ENCODE assay signal across 8 cellular contexts in genomic region chr22:35258144-35258988, GRCh38.
DNase-seq lines count a peak whose midpoint lies in the region; ATAC-seq and TF ChIP-seq lines count a peak whose summit lies in the region.

No MANE protein-coding gene starts in this region.

- H3K27me3 ChIP-seq in MM.1S (replicated peaks; ENCODE audit: insufficient read depth, low read length): no peaks in the 10 kb centered on the region

- H3K9me2 ChIP-seq in MM.1S (replicated peaks; ENCODE audit: insufficient read depth, low read length): no peaks in the 10 kb centered on the region

- peak overlapping the region; percentile 74 for H2AFZ ChIP-seq in MM.1S (ENCODE audit: low read length)

- peak overlapping the region; percentile 98 for H3K9ac ChIP-seq in MM.1S (ENCODE audit: low read length)

- H3K79me2 ChIP-seq in MM.1S (ENCODE audit: low read length): peaks cover 29% of the 10 kb centered on the region

- 0 out of 2 replicates have a peak, but pooled peaks cover 4% of the 10 kb centered on the region for H3F3A ChIP-seq in MM.1S (ENCODE audit: insufficient read depth, low read length)

- H3K4me3 ChIP-seq in MM.1S (ENCODE audit: low read length) (peak overlapping the region; percentile 93), astrocyte of the spinal cord (ENCODE audit: low read depth, low read length) (peak overlapping the region; percentile 75)

- DNase-seq in NCI-H1105 treated with DMSO at 0.1 percent for 48 hours (lab: John Stamatoyannopoulos, UW) (peak; percentile 14), NCI-H1105 (lab: John Stamatoyannopoulos, UW) (no peak), MM.1S (peak; percentile 18), astrocyte of the spinal cord (ENCODE audit: low read depth, low spot score) (peak; percentile 15), iris pigment epithelial cell (ENCODE audit: low read depth) (peak; percentile 26), SHP77 treated with DMSO at 0.1 percent for 48 hours (lab: John Stamatoyannopoulos, UW) (no peak), AG08395 (ENCODE audit: low spot score) (no peak)
- DNase-seq in stimulated activated effector memory CD8-positive, alpha-beta T cell treated with anti-CD3 and anti-CD28 coated beads, Interleukin-12 subunit alpha, Interleukin-12 subunit beta, amount 100 ng/mL, for 72 hours (ENCODE audit: low spot score in 2 of 2): no peak

- peaks cover 42% of the 10 kb centered on the region for H3K36me3 Mint-ChIP-seq in stimulated activated effector memory CD8-positive, alpha-beta T cell treated with anti-CD3 and anti-CD28 coated beads, Interleukin-12 subunit alpha, Interleukin-12 subunit beta, amount 100 ng/mL, for 72 hours

- ATAC-seq in stimulated activated effector memory CD8-positive, alpha-beta T cell treated with anti-CD3 and anti-CD28 coated beads, Interleukin-12 subunit alpha, Interleukin-12 subunit beta, amount 100 ng/mL, for 72 hours: no peak

- peaks cover 27% of the 10 kb centered on the region for H3K4me1 Mint-ChIP-seq in stimulated activated effector memory CD8-positive, alpha-beta T cell treated with anti-CD3 and anti-CD28 coated beads, Interleukin-12 subunit alpha, Interleukin-12 subunit beta, amount 100 ng/mL, for 72 hours

- no peak for TF ChIP-seq CTCF in MM.1S (IDR thresholded peaks at IDR 0.05; ENCODE audit: low read length)
- TF ChIP-seq CTCF in astrocyte of the spinal cord (IDR thresholded peaks at IDR 0.05; ENCODE audit: low read depth, low read length): no peak

- H3K27ac ChIP-seq in MM.1S (ENCODE audit: low read length): peak overlapping the region; percentile 19; the same call in 1 of the 2 replicates

- H3K4me2 ChIP-seq in MM.1S (ENCODE audit: low read depth, low read length): peak overlapping the region; percentile 97

- H3K9me3 Mint-ChIP-seq in stimulated activated effector memory CD8-positive, alpha-beta T cell treated with anti-CD3 and anti-CD28 coated beads, Interleukin-12 subunit alpha, Interleukin-12 subunit beta, amount 100 ng/mL, for 72 hours: no peaks in the 10 kb centered on the region

- no peaks in the 10 kb centered on the region for H3K9me3 ChIP-seq in MM.1S (replicated peaks; ENCODE audit: insufficient read depth, low read length)

- H3K36me3 ChIP-seq in MM.1S (replicated peaks; ENCODE audit: insufficient read depth, low read length): no peaks in the 10 kb centered on the region

- H4K20me1 ChIP-seq in MM.1S (ENCODE audit: insufficient read depth, low read length): no peaks in the 10 kb centered on the region

- H3K27ac Mint-ChIP-seq in stimulated activated effector memory CD8-positive, alpha-beta T cell treated with anti-CD3 and anti-CD28 coated beads, Interleukin-12 subunit alpha, Interleukin-12 subunit beta, amount 100 ng/mL, for 72 hours: peak overlapping the region; percentile 95

- in situ Hi-C loops in astrocyte of the spinal cord (cut with HindIII; ENCODE audit: low sequenced_read_pairs): no loop called here

- H3K4me1 ChIP-seq in MM.1S (ENCODE audit: low read length): peaks cover 12% of the 10 kb centered on the region

- H3K4me3 Mint-ChIP-seq in stimulated activated effector memory CD8-positive, alpha-beta T cell treated with anti-CD3 and anti-CD28 coated beads, Interleukin-12 subunit alpha, Interleukin-12 subunit beta, amount 100 ng/mL, for 72 hours: peak overlapping the region; percentile 75

Comparison
In these comparisons a context has a peak if more than half of its experiments do, and no peak if none do; other contexts are left out.
1. DNase-seq: peak in NCI-H1105 treated with DMSO at 0.1 percent for 48 hours (single experiment), MM.1S (single experiment), astrocyte of the spinal cord (single experiment) and iris pigment epithelial cell (single experiment); none in NCI-H1105 (single experiment), stimulated activated effector memory CD8-positive, alpha-beta T cell treated with anti-CD3 and anti-CD28 coated beads, Interleukin-12 subunit alpha, Interleukin-12 subunit beta, amount 100 ng/mL, for 72 hours (0 of 2), SHP77 treated with DMSO at 0.1 percent for 48 hours (single experiment) and AG08395 (single experiment).